Comparison of ENCODE assay signal across 8 cellular contexts in the genomic region with DNA sequence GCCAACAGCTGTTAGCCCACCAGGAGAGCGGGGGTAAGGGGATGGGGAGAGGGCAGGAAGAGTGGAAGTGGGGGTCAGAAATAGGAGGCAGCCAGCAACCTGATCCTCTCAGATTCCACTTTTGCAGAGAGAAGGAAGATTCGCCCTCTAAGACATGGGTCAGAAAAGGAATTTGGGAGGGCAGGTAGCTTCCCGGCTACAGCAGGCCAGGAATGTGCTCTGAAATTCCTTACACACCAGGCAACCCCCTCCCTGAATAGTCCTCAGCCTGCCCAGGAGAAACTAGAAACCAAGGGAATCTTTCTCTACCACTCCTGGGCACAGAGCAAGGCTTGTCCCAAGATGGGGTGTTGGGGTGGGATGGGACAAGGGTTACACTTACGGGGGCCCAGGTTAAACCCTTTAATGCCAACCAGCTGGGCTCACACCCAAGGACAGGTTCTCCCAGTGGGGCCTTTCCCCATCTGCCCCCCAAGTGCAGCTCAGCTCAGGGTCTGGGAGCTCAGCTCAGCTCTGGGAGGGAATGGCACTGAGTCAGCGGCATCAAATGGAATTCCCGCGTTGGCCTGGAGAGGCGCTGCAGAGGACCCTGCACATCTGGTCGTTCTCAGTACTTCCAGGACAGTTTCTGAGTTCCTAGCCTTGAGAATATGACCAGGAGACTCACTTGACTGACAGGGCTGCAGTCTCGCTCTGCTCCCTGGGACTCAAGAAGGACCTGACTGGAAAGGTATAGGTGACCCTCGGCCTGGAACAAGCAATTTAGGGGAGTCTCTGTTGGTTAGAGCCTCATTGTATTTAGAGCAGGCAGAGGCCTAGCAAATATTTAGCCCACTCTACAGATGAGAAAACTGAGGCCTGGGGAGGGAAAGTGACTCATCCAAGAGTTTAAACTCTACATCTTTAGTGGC. TPM values are rescaled to one million over a fixed set of nuclear protein-coding genes. Genes with fewer than 3 reads are reported as not detected.
DNase-seq lines count a peak whose midpoint lies in the region; FAIRE-seq lines count a peak whose summit lies in the region.

No MANE protein-coding gene starts in this region.

- H3K27ac ChIP-seq in ectodermal cell (ENCODE audit: insufficient read depth, low read depth, low read length, poor library complexity, severe bottlenecking): peak overlapping the region; percentile 95
- H3K27ac ChIP-seq in neuronal stem cell (replicated peaks; ENCODE audit: low read length): peak overlapping the region; percentile 99

- FAIRE-seq in GM18507 (lab: Jason Lieb, UNC): peak; percentile 24

- DNase-seq in ACHN: peak; percentile 72
- DNase-seq in GM18507 (ENCODE audit: extremely low spot score, insufficient read length, low read depth): no peak
- peak; percentile 22 for DNase-seq in NCI-H69 (lab: John Stamatoyannopoulos, UW)
- DNase-seq in neuronal stem cell (ENCODE audit: low spot score): peak; percentile 87
- DNase-seq in HK-2 (ENCODE audit: unreplicated experiment): no peak
- DNase-seq in NCI-H748 (lab: John Stamatoyannopoulos, UW; ENCODE audit: unreplicated experiment): no peak
- no peak for DNase-seq in NCI-H1930 (lab: John Stamatoyannopoulos, UW)

- peak overlapping the region; percentile 88 for H3K18ac ChIP-seq in neuronal stem cell (ENCODE audit: low read length)

- peak overlapping the region; percentile 27 for H3K4ac ChIP-seq in neuronal stem cell (ENCODE audit: low read length)

- H3K4me2 ChIP-seq in neuronal stem cell (ENCODE audit: insufficient read depth, low read length, poor library complexity, severe bottlenecking): peak overlapping the region; percentile 52

- H3K36me3 ChIP-seq in ectodermal cell (ENCODE audit: control insufficient read depth, insufficient read depth, low read length) (no peaks in the 10 kb centered on the region), neuronal stem cell (replicated peaks in 1 of 2; ENCODE audit: control insufficient read depth in 2 of 2, insufficient read depth in 2 of 2, low read length in 2 of 2) (no peaks in the 10 kb centered on the region)

- no peak overlapping the region for H2AFZ ChIP-seq in neuronal stem cell (ENCODE audit: low read length)

- H3K14ac ChIP-seq in neuronal stem cell (ENCODE audit: low read length): no peak overlapping the region

- H3K4me3 ChIP-seq in ectodermal cell (ENCODE audit: insufficient read depth, low read depth, low read length) (peak overlapping the region; percentile 0), neuronal stem cell (ENCODE audit: low read length in 2 of 2) (no peak overlapping the region)

- peak overlapping the region; percentile 19 for H2BK120ac ChIP-seq in neuronal stem cell (ENCODE audit: low read depth, low read length)

- peak overlapping the region; percentile 85 for H2BK5ac ChIP-seq in neuronal stem cell (ENCODE audit: low read length)

- H3K79me1 ChIP-seq in neuronal stem cell (ENCODE audit: low read depth, low read length): no peaks in the 10 kb centered on the region

- peak overlapping the region; percentile 19 for H4K91ac ChIP-seq in neuronal stem cell (ENCODE audit: low read depth, low read length, poor library complexity)

- H3K4me1 ChIP-seq in ectodermal cell (ENCODE audit: control insufficient read depth, insufficient read depth, low read length) (peaks cover 56% of the 10 kb centered on the region), neuronal stem cell (ENCODE audit: control insufficient read depth in 2 of 2, insufficient read depth in 1 of 2, low read depth in 1 of 2, low read length in 2 of 2) (peaks cover 0 to 51% of the 10 kb centered on the region in 2 donors)

- no peak overlapping the region for H3K23ac ChIP-seq in neuronal stem cell (ENCODE audit: low read depth, low read length, poor library complexity)

- no peaks in the 10 kb centered on the region for H3K27me3 ChIP-seq in ectodermal cell (ENCODE audit: control insufficient read depth, insufficient read depth, low read length, poor library complexity, severe bottlenecking)
- peaks cover 0 to 14% (median 0%) of the 10 kb centered on the region in 3 experiments for H3K27me3 ChIP-seq in neuronal stem cell (ENCODE audit: control insufficient read depth in 3 of 3, insufficient read depth in 3 of 3, low read depth in 1 of 3, low read length in 3 of 3)

- no peak overlapping the region for H3K9ac ChIP-seq in neuronal stem cell (ENCODE audit: low read depth, low read length, poor library complexity)

- WGBS in ectodermal cell, 2 experiments: 9 to 11% methylated on average over 11 of the region's 11 CpGs
- WGBS in neuronal stem cell (ENCODE audit: extremely low coverage in 2 of 2, insufficient read length in 2 of 2, insufficient replicate concordance in 1 of 2), 2 donors: no CpG with 5 or more reads among the region's 11 CpGs

- no peak overlapping the region for H2BK12ac ChIP-seq in neuronal stem cell (ENCODE audit: low read length)

- no peaks in the 10 kb centered on the region for H3K9me3 ChIP-seq in ectodermal cell (ENCODE audit: control insufficient read depth, low read length)
- no peaks in the 10 kb centered on the region for H3K9me3 ChIP-seq in neuronal stem cell (replicated peaks in 1 of 2; ENCODE audit: control insufficient read depth in 2 of 2, insufficient read depth in 1 of 2, low read depth in 1 of 2, low read length in 2 of 2)

- no peak overlapping the region for H2AK5ac ChIP-seq in neuronal stem cell (ENCODE audit: low read depth, low read length)

- H4K8ac ChIP-seq in neuronal stem cell (ENCODE audit: low read depth, low read length): no peak overlapping the region

- H2BK15ac ChIP-seq in neuronal stem cell (ENCODE audit: low read length): no peak overlapping the region

- in situ Hi-C loops in ACHN (cut with HindIII; ENCODE audit: low pct_ligation_motif_present, low pct_unique_long_range_greater_than_20kb, low sequenced_read_pairs): no loop called here

RNA-seq across cellular contexts. Expression of gene TNNT2, which starts 0.8 kb away (rescaled TPM):
- polyA plus RNA-seq in ectodermal cell (2013, experiment 1 of 4): 17.3 TPM
- 13.8 TPM for polyA plus RNA-seq in ectodermal cell (2013, experiment 2 of 4)
- 9.9 TPM for polyA plus RNA-seq in ectodermal cell (2013, experiment 3 of 4)
- polyA plus RNA-seq in ectodermal cell (2013, experiment 4 of 4): 13.0 TPM
- 8.6 TPM for polyA plus RNA-seq in neuronal stem cell (2013, experiment 1 of 2)
- 10.2 TPM for polyA plus RNA-seq in neuronal stem cell (2013, experiment 2 of 2)

RNA-seq across cellular contexts. Expression of gene LAD1, which starts 22.4 kb away (rescaled TPM):
- 0.67 TPM for polyA plus RNA-seq in ectodermal cell (2013, experiment 1 of 4)
- 0.66 TPM for polyA plus RNA-seq in ectodermal cell (2013, experiment 2 of 4)
- 0.43 TPM for polyA plus RNA-seq in ectodermal cell (2013, experiment 3 of 4)
- polyA plus RNA-seq in ectodermal cell (2013, experiment 4 of 4): 0.41 TPM
- polyA plus RNA-seq in neuronal stem cell (2013, experiment 1 of 2): 0.86 TPM
- polyA plus RNA-seq in neuronal stem cell (2013, experiment 2 of 2): 0.86 TPM

RNA-seq across cellular contexts. Expression of gene TNNI1, which starts 44.8 kb away (rescaled TPM):
- 2.5 TPM for polyA plus RNA-seq in ectodermal cell (2013, experiment 1 of 4)
- 2.7 TPM for polyA plus RNA-seq in ectodermal cell (2013, experiment 2 of 4)
- 5.3 TPM for polyA plus RNA-seq in ectodermal cell (2013, experiment 3 of 4)
- polyA plus RNA-seq in ectodermal cell (2013, experiment 4 of 4): 2.6 TPM
- polyA plus RNA-seq in neuronal stem cell (2013, experiment 1 of 2): 3.6 TPM
- polyA plus RNA-seq in neuronal stem cell (2013, experiment 2 of 2): 3.4 TPM

Comparison
In these comparisons a context has a peak if more than half of its experiments do, and no peak if none do; other contexts are left out.
1. DNase-seq: peak in ACHN (single experiment), NCI-H69 (single experiment) and neuronal stem cell (single experiment); none in GM18507 (single experiment), HK-2 (single experiment), NCI-H748 (single experiment) and NCI-H1930 (0 of 2).